In the genomic region with DNA sequence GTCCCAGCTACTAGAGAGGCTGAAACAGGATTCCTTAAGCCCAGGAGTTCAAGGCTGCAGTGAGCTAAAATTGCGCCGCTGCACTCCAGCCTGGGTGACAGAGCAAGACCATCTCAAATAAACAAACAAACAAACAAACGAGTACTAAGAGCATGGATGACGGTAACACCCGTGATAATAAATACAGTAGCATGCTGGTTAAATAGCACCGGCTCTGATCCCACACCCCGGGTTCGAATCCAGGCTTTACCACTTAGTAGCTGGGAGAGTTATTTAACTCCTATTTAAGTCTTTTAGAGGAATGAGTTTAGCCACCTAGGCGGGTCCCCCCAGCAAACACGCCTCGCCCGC, we compare ENCODE assay signal across 9 cellular contexts. TPM values are rescaled to one million over a fixed set of nuclear protein-coding genes. Genes with fewer than 3 reads are reported as not detected.
DNase-seq lines count a peak whose midpoint lies in the region; ATAC-seq, FAIRE-seq and TF ChIP-seq lines count a peak whose summit lies in the region.
"Had no signal": no experiment of that assay in that cellular context is flagged by ENCODE, and none has a peak within 500 bp of the region (broad histone marks: within the 10 kb centered on the region; RNA-seq: fewer than 3 reads in every experiment).

No MANE protein-coding gene starts in this region.

- H3K27me3 ChIP-seq in HUES64 (ENCODE audit: insufficient read depth, low read length), result no peaks in the 10 kb centered on the region

- peaks cover 27% of the 10 kb centered on the region for H3K36me3 ChIP-seq in HUES64 (ENCODE audit: insufficient read depth, low read length)

- DNase-seq in AG09309 (ENCODE audit: low read depth) (no peak), chondrocyte (ENCODE audit: low spot score) (no peak), naive B cell (no peak), cerebellum (ENCODE audit: low spot score) (no peak), NCI-H128 (lab: John Stamatoyannopoulos, UW; ENCODE audit: unreplicated experiment) (no peak), urothelium cell line (ENCODE audit: low spot score) (no peak)

- no peaks in the 10 kb centered on the region for H3K9me3 ChIP-seq in HUES64 (ENCODE audit: insufficient read depth, low read depth, low read length)

- FAIRE-seq in urothelium cell line (lab: Jason Lieb, UNC), result no peak

- H3K27ac ChIP-seq in HUES64 (ENCODE audit: low read depth, low read length), result no peak overlapping the region

- H3K4me3 Mint-ChIP-seq in chondrocyte (ENCODE audit: unreplicated experiment), result peak overlapping the region; percentile 97
- peak overlapping the region; percentile 87 to 96 (median 93) for H3K4me3 Mint-ChIP-seq in naive B cell

- peaks cover 14% of the 10 kb centered on the region for H3K4me1 Mint-ChIP-seq in chondrocyte (ENCODE audit: low read depth)
- H3K4me1 Mint-ChIP-seq in naive B cell, result peaks cover 4 to 20% (median 12%) of the 10 kb centered on the region in 3 donors

- 25% methylated on average over 11 of the region's 12 CpGs for WGBS in HUES64

- ATAC-seq in naive B cell (ENCODE audit: low read depth in 2 of 2) (no peak), GM21786 (IDR thresholded peaks at IDR 0.05; ENCODE audit: unreplicated experiment) (no peak)

- H3K27me3 Mint-ChIP-seq in chondrocyte (ENCODE audit: low read depth), result peaks cover 21% of the 10 kb centered on the region
- H3K27me3 Mint-ChIP-seq in naive B cell, result peaks cover 6 to 27% (median 14%) of the 10 kb centered on the region in 3 donors

- H3K9me3 Mint-ChIP-seq in chondrocyte (ENCODE audit: low read depth) (no peaks in the 10 kb centered on the region), naive B cell (no peaks in the 10 kb centered on the region)

- TF ChIP-seq CTCF in AG09309 (IDR thresholded peaks at IDR 0.05; ENCODE audit: control insufficient read depth, insufficient read depth, low read depth, low read length, missing control alignments), result no peak
- no peak for TF ChIP-seq CTCF in chondrocyte (IDR thresholded peaks at IDR 0.05)

- peak overlapping the region; percentile 98 for H3K9ac ChIP-seq in HUES64 (ENCODE audit: low read depth, low read length)

- peaks cover 7% of the 10 kb centered on the region for H3K36me3 Mint-ChIP-seq in chondrocyte (ENCODE audit: low read depth)
- no peaks in the 10 kb centered on the region for H3K36me3 Mint-ChIP-seq in naive B cell

- H3K4me1 ChIP-seq in HUES64 (ENCODE audit: insufficient read depth, low read length), result peaks cover 2% of the 10 kb centered on the region; the same call in 1 of the 2 replicates

- H3K27ac Mint-ChIP-seq in chondrocyte (ENCODE audit: unreplicated experiment) (peak overlapping the region; percentile 98), naive B cell (peak overlapping the region in 4 of 6 donors; percentile 42 to 85 (median 54))

- H3K4me3 ChIP-seq in AG09309 (ENCODE audit: control insufficient read depth, low read depth, low read length) (peak overlapping the region; percentile 99), HUES64 (ENCODE audit: low read length) (peak overlapping the region; percentile 94)

RNA-seq across cellular contexts. Expression of a gene that starts 0.3 kb away (rescaled TPM):
- polyA plus RNA-seq in HUES64 (2013, experiment 1 of 2), result 23.5 TPM
- 22.7 TPM for polyA plus RNA-seq in HUES64 (2013, experiment 2 of 2)
- total RNA-seq in chondrocyte, result 33.5 to 39.9 TPM (median 33.9 TPM) in 3 replicates
- 10 to 100 TPM in 4 of 6 donors, 1 to 10 TPM in 2; 8.3 to 20.7 (median 13.7) TPM for polyA plus RNA-seq in naive B cell (ENCODE audit: low read depth in 6 of 6)
- total RNA-seq in cerebellum, result 30.4 TPM

RNA-seq across cellular contexts. Expression of a gene that starts 30.9 kb away (rescaled TPM):
- polyA plus RNA-seq in HUES64 (2013, experiment 1 of 2), result not detected
- not detected for polyA plus RNA-seq in HUES64 (2013, experiment 2 of 2)
- total RNA-seq in chondrocyte (not detected in 3 replicates), cerebellum (not detected)
- polyA plus RNA-seq in naive B cell (ENCODE audit: low read depth in 6 of 6), result not detected
- total RNA-seq: NCI-H460 had no signal

RNA-seq across cellular contexts. Expression of a gene that starts 53.2 kb away (rescaled TPM):
- 5.1 TPM for polyA plus RNA-seq in HUES64 (2013, experiment 1 of 2)
- 7.4 TPM for polyA plus RNA-seq in HUES64 (2013, experiment 2 of 2)
- total RNA-seq in chondrocyte (2.1 to 3.1 TPM (median 2.1 TPM) in 3 replicates), cerebellum (139 TPM)
- 10 to 100 TPM in 1 of 6 donors, 1 to 10 TPM in 5; 1.9 to 10.0 (median 4.8) TPM for polyA plus RNA-seq in naive B cell (ENCODE audit: low read depth in 6 of 6)

Comparison
In these comparisons a context has a peak if more than half of its experiments do, and no peak if none do; other contexts are left out.
1. RNA of a gene that starts 53.2 kb away (total RNA-seq): 139 TPM in cerebellum (single experiment); 2.1 to 3.1 TPM in chondrocyte; every median in the first group is over 10 times any median in the second.